ENCODE assay signal across 24 cellular contexts in genomic region chr5:16884595-16884994, GRCh38. TPM values are rescaled to one million over a fixed set of nuclear protein-coding genes. Genes with fewer than 3 reads are reported as not detected.
DNase-seq lines count a peak whose midpoint lies in the region; ATAC-seq and TF ChIP-seq lines count a peak whose summit lies in the region.
"Had no signal": no experiment of that assay in that cellular context is flagged by ENCODE, and none has a peak within 500 bp of the region (broad histone marks: within the 10 kb centered on the region; RNA-seq: fewer than 3 reads in every experiment).

No MANE protein-coding gene starts in this region.

- no peaks in the 10 kb centered on the region for H3K36me3 ChIP-seq in body of pancreas (replicated peaks in 1 of 2; ENCODE audit: insufficient read depth in 1 of 2, low read depth in 2 of 2)
- H3K36me3 ChIP-seq in stomach: no peaks in the 10 kb centered on the region
- H3K36me3 ChIP-seq in CD8-positive, alpha-beta T cell (ENCODE audit: insufficient read depth, low read length): no peaks in the 10 kb centered on the region
- H3K36me3 ChIP-seq: spleen, upper lobe of right lung, WERI-Rb-1 had no signal

- TF ChIP-seq POLR2A in body of pancreas (IDR thresholded peaks at IDR 0.05) (no peak), stomach (IDR thresholded peaks at IDR 0.05) (no peak)

- TF ChIP-seq CTCF in HFFc6 (IDR thresholded peaks at IDR 0.05): no peak
- no peak for TF ChIP-seq CTCF in body of pancreas (IDR thresholded peaks at IDR 0.05)
- TF ChIP-seq CTCF in stomach (IDR thresholded peaks at IDR 0.05): no peak
- no peak for TF ChIP-seq CTCF in CD8-positive, alpha-beta T cell (IDR thresholded peaks at IDR 0.05)

- H3K4me1 ChIP-seq in body of pancreas (peaks cover 95% of the 10 kb centered on the region), stomach (peaks cover 69 to 98% (median 82%) of the 10 kb centered on the region in 4 donors)
- H3K4me1 ChIP-seq in CD8-positive, alpha-beta T cell (ENCODE audit: insufficient read depth, low read length): no peaks in the 10 kb centered on the region

- no peak for DNase-seq in HFFc6
- no peak for DNase-seq in body of pancreas
- DNase-seq in left colon: no peak
- no peak for DNase-seq in stomach
- no peak for DNase-seq in pons (ENCODE audit: low spot score)
- DNase-seq in CD8-positive, alpha-beta T cell: no peak
- DNase-seq in NCI-H1930 (lab: John Stamatoyannopoulos, UW): no peak
- DNase-seq: activated CD4-positive, alpha-beta T cell treated with anti-CD3 and anti-CD28 coated beads, Interleukin-2, amount 50 U/mL, for 4 hours; activated effector memory CD4-positive, alpha-beta T cell treated with Interleukin-2 at 50 U/mL for 16 hours; EL; HCEC 1CT; mesendoderm; NCI-H1105; NCI-H69; spleen; stimulated activated CD4-positive, alpha-beta T cell treated with anti-CD3 and anti-CD28 coated beads, Interleukin-4, amount 100 ng/mL, for 4 hours; stimulated activated naive CD8-positive, alpha-beta T cell treated with anti-CD3 and anti-CD28 coated beads, Interleukin-15, amount 100 ng/mL, for 72 hours; T-helper 17 cell; upper lobe of right lung; WERI-Rb-1 had no signal

- peak overlapping the region; percentile 41; the same call in 1 of the 2 replicates for H3K4me3 Mint-ChIP-seq in HFFc6
- H3K4me3 Mint-ChIP-seq in CD8-positive, alpha-beta T cell: no peak overlapping the region
- H3K4me3 Mint-ChIP-seq: B cell; neural crest cell; stimulated activated naive CD8-positive, alpha-beta T cell treated with anti-CD3 and anti-CD28 coated beads, Interleukin-15, amount 100 ng/mL, for 72 hours; T-helper 17 cell had no signal

- intact Hi-C loops in body of pancreas (cut with DNase I): no loop called here
- intact Hi-C loops in left colon (cut with DNase I, micrococcal nuclease): no loop called here
- intact Hi-C loops in stomach (cut with DNase I; ENCODE audit: low total_unique reads): no loop called here
- intact Hi-C loops in CD8-positive, alpha-beta T cell (cut with DNase I, micrococcal nuclease): no loop called here

- peak; percentile 20 for ATAC-seq in body of pancreas
- peak; percentile 65 for ATAC-seq in left colon
- no peak for ATAC-seq in GM21381 (IDR thresholded peaks at IDR 0.05; ENCODE audit: unreplicated experiment)
- no peak for ATAC-seq in CD8-positive, alpha-beta T cell
- ATAC-seq: stimulated activated naive CD8-positive, alpha-beta T cell treated with anti-CD3 and anti-CD28 coated beads, Interleukin-15, amount 100 ng/mL, for 72 hours; T-helper 17 cell; upper lobe of right lung had no signal

- no peak for TF ChIP-seq EP300 in stomach (IDR thresholded peaks at IDR 0.05)

- 7 to 22% methylated on average over 4 of the region's 4 CpGs for WGBS in body of pancreas, 2 donors
- WGBS in stomach, 5 donors: 22 to 61% (median 40%) methylated on average over 4 of the region's 4 CpGs

- H3K9me3 ChIP-seq in body of pancreas: no peaks in the 10 kb centered on the region
- H3K9me3 ChIP-seq in stomach: no peaks in the 10 kb centered on the region
- no peaks in the 10 kb centered on the region for H3K9me3 ChIP-seq in CD8-positive, alpha-beta T cell (ENCODE audit: low read length)
- H3K9me3 ChIP-seq: spleen, upper lobe of right lung had no signal

- peaks cover 91% of the 10 kb centered on the region for H3K4me1 Mint-ChIP-seq in HFFc6 (ENCODE audit: low read depth)
- no peaks in the 10 kb centered on the region for H3K4me1 Mint-ChIP-seq in CD8-positive, alpha-beta T cell (ENCODE audit: low read depth)
- H3K4me1 Mint-ChIP-seq: B cell; stimulated activated naive CD8-positive, alpha-beta T cell treated with anti-CD3 and anti-CD28 coated beads, Interleukin-15, amount 100 ng/mL, for 72 hours; T-helper 17 cell had no signal

- H3K27ac Mint-ChIP-seq in HFFc6: peak overlapping the region; percentile 51
- H3K27ac Mint-ChIP-seq in CD8-positive, alpha-beta T cell: no peak overlapping the region
- H3K27ac Mint-ChIP-seq: B cell; stimulated activated naive CD8-positive, alpha-beta T cell treated with anti-CD3 and anti-CD28 coated beads, Interleukin-15, amount 100 ng/mL, for 72 hours; T-helper 17 cell had no signal

- no peaks in the 10 kb centered on the region for H3K9me3 Mint-ChIP-seq in HFFc6
- no peaks in the 10 kb centered on the region for H3K9me3 Mint-ChIP-seq in CD8-positive, alpha-beta T cell
- H3K9me3 Mint-ChIP-seq: brain; stimulated activated naive CD8-positive, alpha-beta T cell treated with anti-CD3 and anti-CD28 coated beads, Interleukin-15, amount 100 ng/mL, for 72 hours had no signal

- H3K27me3 Mint-ChIP-seq in HFFc6 (ENCODE audit: insufficient read depth): no peaks in the 10 kb centered on the region; the same call in 1 of the 2 replicates
- H3K27me3 Mint-ChIP-seq in CD8-positive, alpha-beta T cell (ENCODE audit: low read depth): peaks cover 4% of the 10 kb centered on the region
- H3K27me3 Mint-ChIP-seq: brain, T-helper 17 cell had no signal

- peaks cover 12% of the 10 kb centered on the region for H3K36me3 Mint-ChIP-seq in HFFc6 (ENCODE audit: low read depth)
- no peaks in the 10 kb centered on the region for H3K36me3 Mint-ChIP-seq in CD8-positive, alpha-beta T cell
- H3K36me3 Mint-ChIP-seq: brain had no signal

- H3K27ac ChIP-seq in body of pancreas (peak overlapping the region in 3 of 4 donors; percentile 54 to 71 (median 61)), stomach (peak overlapping the region in 3 of 5 donors; percentile 38 to 83 (median 68))
- no peak overlapping the region for H3K27ac ChIP-seq in CD8-positive, alpha-beta T cell (ENCODE audit: low read depth, low read length)
- H3K27ac ChIP-seq: spleen, upper lobe of right lung, WERI-Rb-1 had no signal

- no peaks in the 10 kb centered on the region for H3K27me3 ChIP-seq in body of pancreas
- no peaks in the 10 kb centered on the region for H3K27me3 ChIP-seq in stomach
- no peaks in the 10 kb centered on the region for H3K27me3 ChIP-seq in CD8-positive, alpha-beta T cell (ENCODE audit: insufficient read depth, low read length)
- H3K27me3 ChIP-seq: spleen, upper lobe of right lung had no signal

- POLR2A ChIA-PET in CD8-positive, alpha-beta T cell (lab: Charles Lee): no interaction called here

- H3K4me3 ChIP-seq in body of pancreas (no peak overlapping the region), stomach (no peak overlapping the region)
- no peak overlapping the region for H3K4me3 ChIP-seq in CD8-positive, alpha-beta T cell (ENCODE audit: low read depth, low read length)
- H3K4me3 ChIP-seq: spleen, upper lobe of right lung had no signal

- CTCF ChIA-PET in CD8-positive, alpha-beta T cell (lab: Charles Lee): no interaction called here

RNA-seq across cellular contexts. Expression of gene MYO10, which starts 51.5 kb away (rescaled TPM):
- 100 to 1,000 TPM in 5 of 6 experiments, 10 to 100 TPM in 1; 99.4 to 142 (median 129) TPM for total RNA-seq in HFFc6 (2021; fragmentation: NEBNext Ultra II Directional; extraction: Animal tissue kit (Norgen Biotek cat#: 25700))
- 100 to 1,000 TPM in 1 of 2 donors, 10 to 100 TPM in 1; 35.8 to 162 TPM for total RNA-seq in body of pancreas
- 10 to 100 TPM; 57.6 to 71.7 TPM for total RNA-seq in left colon
- total RNA-seq in stomach: 100 to 1,000 TPM in 3 of 5 donors, 10 to 100 TPM in 2; 53.8 to 233 (median 129) TPM
- 10 to 100 TPM in 2 of 3 donors, 1 to 10 TPM in 1; 6.8 to 18.1 (median 13.7) TPM for polyA plus RNA-seq in stomach
- not detected for total RNA-seq in CD8-positive, alpha-beta T cell
- total RNA-seq: B cell had no signal

Comparison
In these comparisons a context has a peak if more than half of its experiments do, and no peak if none do; other contexts are left out.
1. ATAC-seq: peak in body of pancreas (single experiment) and left colon (single experiment); none in GM21381 (single experiment) and CD8-positive, alpha-beta T cell (single experiment).
2. RNA of gene MYO10, which starts 51.5 kb away (total RNA-seq): 35.8 to 162 TPM in body of pancreas, 99.4 to 142 TPM in HFFc6, 53.8 to 233 TPM in stomach and 57.6 to 71.7 TPM in left colon; not detected in CD8-positive, alpha-beta T cell; every median in the first group is over 10 times any median in the second.